8 cellular contexts compared by ENCODE assay signal in the genomic region with DNA sequence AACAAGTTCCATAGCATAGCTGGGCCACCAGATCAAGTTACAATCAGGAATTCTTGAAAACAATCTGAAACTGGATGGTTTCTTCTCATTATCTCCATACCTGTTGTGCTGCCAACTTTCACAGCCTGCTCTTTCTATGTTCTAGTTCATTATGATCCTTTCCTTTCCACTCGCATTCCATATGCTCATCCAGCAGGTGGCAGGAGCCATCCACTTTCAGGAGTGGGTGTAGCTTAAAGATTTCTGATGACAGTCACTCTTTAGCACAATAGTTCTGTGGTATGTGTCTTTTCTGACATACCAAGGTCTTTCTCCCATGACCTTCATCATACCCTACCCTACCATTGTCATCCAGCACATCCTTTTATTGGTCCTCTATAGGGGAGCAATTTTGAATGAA. TPM values are rescaled to one million over a fixed set of nuclear protein-coding genes. Genes with fewer than 3 reads are reported as not detected.
DNase-seq lines count a peak whose midpoint lies in the region; ATAC-seq, FAIRE-seq and TF ChIP-seq lines count a peak whose summit lies in the region.

No MANE protein-coding gene starts in this region.

- H3K4me2 ChIP-seq in SK-N-SH = no peak overlapping the region

- FAIRE-seq in bronchial epithelial cell (lab: Jason Lieb, UNC) = peak; percentile 93

- TF ChIP-seq RAD21 in SK-N-SH (IDR thresholded peaks at IDR 0.05; ENCODE audit: low read length) = peak; percentile 81

- H3K36me3 ChIP-seq in BE2C (no peaks in the 10 kb centered on the region), SK-N-SH (replicated peaks in 1 of 2; ENCODE audit: control insufficient read depth in 1 of 2, insufficient read depth in 2 of 2, low read length in 1 of 2) (no peaks in the 10 kb centered on the region), bronchial epithelial cell (ENCODE audit: control insufficient read depth, insufficient read depth, low read length) (no peaks in the 10 kb centered on the region)

- no peaks in the 10 kb centered on the region for H3K27me3 ChIP-seq in BE2C
- peaks cover 7% of the 10 kb centered on the region; the same call in 1 of the 2 replicates for H3K27me3 ChIP-seq in SK-N-SH (ENCODE audit: insufficient read depth)
- no peaks in the 10 kb centered on the region for H3K27me3 ChIP-seq in bronchial epithelial cell (ENCODE audit: control insufficient read depth, insufficient read depth, low read length)

- H3K27ac Mint-ChIP-seq in type B pancreatic cell = no peak overlapping the region

- no peak overlapping the region for H3K27ac ChIP-seq in SK-N-SH (ENCODE audit: low read depth in 2 of 2, low read length in 1 of 2)

- CTCF ChIA-PET in SK-N-SH (lab: Yijun Ruan, JAX) = interaction anchor here (0.6 to 1.9 kb wide), 15 partner anchors 10 to 1594 kb away, joined by 3 to 22 read pairs (median 4); partner anchors contain the start of genes NBDY and RRAGB

- H3K4me1 Mint-ChIP-seq in type B pancreatic cell (ENCODE audit: unreplicated experiment) = no peaks in the 10 kb centered on the region

- in situ Hi-C loops in GM13977 (cut with MboI; ENCODE audit: low pct_unique_long_range_greater_than_20kb, low sequenced_read_pairs, unreplicated experiment) = no loop called here

- H2AFZ ChIP-seq in SK-N-SH (ENCODE audit: low read depth) = no peak overlapping the region

- H3K9me3 ChIP-seq in BE2C (no peaks in the 10 kb centered on the region), SK-N-SH (no peaks in the 10 kb centered on the region)

- DNase-seq in BE2C = peak; percentile 42
- no peak for DNase-seq in GM13977 (ENCODE audit: low spot score)
- peak; percentile 41 for DNase-seq in SK-N-SH
- DNase-seq in bronchial epithelial cell (ENCODE audit: low read depth) = peak; percentile 29
- peak; percentile 30 for DNase-seq in medulla oblongata (ENCODE audit: extremely low spot score)
- DNase-seq in type B pancreatic cell (ENCODE audit: extremely low spot score, unreplicated experiment) = no peak
- no peak for DNase-seq in T1000 (lab: John Stamatoyannopoulos, UW)

- no peaks in the 10 kb centered on the region for H3K79me2 ChIP-seq in SK-N-SH (ENCODE audit: insufficient read depth)

- H3K4me3 ChIP-seq in BE2C (ENCODE audit: low read depth, low read length) (no peak overlapping the region), SK-N-SH (ENCODE audit: low read depth in 2 of 2, low read length in 1 of 2) (no peak overlapping the region), bronchial epithelial cell (ENCODE audit: low read depth, low read length) (no peak overlapping the region)

- H3K9me2 ChIP-seq in SK-N-SH = no peaks in the 10 kb centered on the region

- POLR2A ChIA-PET in SK-N-SH (lab: Yijun Ruan, JAX) = no interaction called here

- no peaks in the 10 kb centered on the region for H4K20me1 ChIP-seq in SK-N-SH (ENCODE audit: insufficient read depth)

- H3K9me3 Mint-ChIP-seq in type B pancreatic cell = no peaks in the 10 kb centered on the region

- no peak for TF ChIP-seq EP300 in SK-N-SH (IDR thresholded peaks at IDR 0.05; ENCODE audit: borderline replicate concordance in 1 of 2, low read depth in 1 of 2, low read length in 1 of 2)

- no peak overlapping the region for H3K4me3 Mint-ChIP-seq in type B pancreatic cell

- no peaks in the 10 kb centered on the region for H3K27me3 Mint-ChIP-seq in type B pancreatic cell

- no peaks in the 10 kb centered on the region for H3K4me1 ChIP-seq in BE2C
- no peaks in the 10 kb centered on the region for H3K4me1 ChIP-seq in SK-N-SH (ENCODE audit: control insufficient read depth in 1 of 2, insufficient read depth in 2 of 2, low read depth in 1 of 2, low read length in 1 of 2)

- no peak for ATAC-seq in GM18909 (IDR thresholded peaks at IDR 0.05; ENCODE audit: poor library complexity, unreplicated experiment)

- H3K36me3 Mint-ChIP-seq in type B pancreatic cell = no peaks in the 10 kb centered on the region

- no peaks in the 10 kb centered on the region for H3F3A ChIP-seq in SK-N-SH (replicated peaks; ENCODE audit: insufficient read depth)

- TF ChIP-seq CTCF in BE2C (IDR thresholded peaks at IDR 0.05; ENCODE audit: low read depth, low read length) = peak; percentile 60
- TF ChIP-seq CTCF in GM13977 (IDR thresholded peaks at IDR 0.05; ENCODE audit: extremely low read depth, insufficient read depth, missing control alignments) = peak; percentile 38
- TF ChIP-seq CTCF in SK-N-SH (IDR thresholded peaks at IDR 0.05) = peak; percentile 65
- peak; percentile 52 for TF ChIP-seq CTCF in bronchial epithelial cell (IDR thresholded peaks at IDR 0.05; ENCODE audit: insufficient read depth, low read length, severe bottlenecking)
- peak; percentile 69 for TF ChIP-seq CTCF in type B pancreatic cell (conservative IDR thresholded peaks at IDR 0.05)

- 0% methylated on average over 1 of the region's 1 CpG for WGBS in SK-N-SH (ENCODE audit: low lambda C conversion rate)

- H3K9ac ChIP-seq in SK-N-SH = no peak overlapping the region

TF ChIP-seq in SK-N-SH, 30 proteins besides CTCF, POLR2A, EP300 and RAD21:
- TF ChIP-seq NRF1 (IDR thresholded peaks at IDR 0.05; ENCODE audit: low read depth, low read length) = no peak
- TF ChIP-seq USF1 (IDR thresholded peaks at IDR 0.05; ENCODE audit: borderline replicate concordance, low read depth) = no peak
- no peak for TF ChIP-seq SIN3A (IDR thresholded peaks at IDR 0.05; ENCODE audit: borderline replicate concordance, low read depth, low read length)
- no peak for TF ChIP-seq CHD2 (IDR thresholded peaks at IDR 0.05; ENCODE audit: low read length, partially characterized antibody)
- peak; percentile 63 for TF ChIP-seq SMC3 (IDR thresholded peaks at IDR 0.05; ENCODE audit: low read depth, low read length)

RNA-seq across cellular contexts. Expression of gene PAGE2, which starts 46.4 kb away (rescaled TPM):
- polyA plus RNA-seq in BE2C (2012; ENCODE audit: insufficient read depth, insufficient read length, low read depth) = not detected
- polyA plus RNA-seq in SK-N-SH (2012; rRNA removed) = 4.2 and 4.7 TPM in 2 replicates
- 6.2 and 7.0 TPM in 2 replicates for polyA plus RNA-seq in SK-N-SH (2012; cell fraction: cytosol; rRNA removed)
- polyA plus RNA-seq in SK-N-SH (2012; cell fraction: nucleus; rRNA removed) = 0.94 and 1.5 TPM in 2 replicates
- total RNA-seq in bronchial epithelial cell (not detected in 2 replicates), type B pancreatic cell (ENCODE audit: low replicate concordance) (not detected in 2 replicates)

Comparison
In these comparisons a context has a peak if more than half of its experiments do, and no peak if none do; other contexts are left out.
1. DNase-seq: peak in BE2C (single experiment), SK-N-SH (single experiment), bronchial epithelial cell (single experiment) and medulla oblongata (single experiment); none in GM13977 (single experiment), type B pancreatic cell (single experiment) and T1000 (single experiment).
2. Peak in every context shown above with its lines, with median percentiles within 50 percentile points of each other: CTCF ChIP-seq.